Comparison of ENCODE assay signal across 8 cellular contexts in the genomic region with DNA sequence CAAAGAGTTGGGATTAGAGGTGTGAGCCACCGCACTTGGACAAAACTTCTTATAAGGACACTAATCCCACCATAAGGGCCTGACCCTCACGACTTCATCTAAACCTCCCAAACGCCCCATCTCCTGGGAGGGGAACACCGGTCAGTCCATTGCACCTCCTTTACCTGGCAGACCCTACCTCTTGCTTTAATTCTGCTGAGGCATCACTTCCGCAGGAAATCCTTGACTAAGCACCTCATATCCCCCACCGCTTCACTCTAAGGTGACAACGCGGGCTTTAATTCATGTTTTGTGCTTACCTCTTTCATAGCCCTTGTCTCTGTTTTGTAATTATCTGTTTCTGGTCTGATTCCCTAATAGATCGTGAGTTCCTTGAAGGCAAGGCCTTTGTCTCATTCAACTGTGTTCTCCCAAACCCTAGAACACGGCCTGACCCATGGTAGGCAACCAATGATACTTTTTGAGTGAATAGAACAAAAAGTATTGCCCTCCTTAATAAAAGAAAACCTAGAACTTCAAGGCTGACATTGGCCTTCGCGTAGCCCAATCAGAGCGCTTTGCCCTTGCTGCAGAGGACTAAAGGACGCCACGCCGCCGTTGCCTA. TPM values are rescaled to one million over a fixed set of nuclear protein-coding genes. Genes with fewer than 3 reads are reported as not detected.
DNase-seq lines count a peak whose midpoint lies in the region; ATAC-seq and TF ChIP-seq lines count a peak whose summit lies in the region.

No MANE protein-coding gene starts in this region.

- peaks cover 9% of the 10 kb centered on the region for H3K27me3 ChIP-seq in left ventricle myocardium inferior (ENCODE audit: low read depth)
- no peaks in the 10 kb centered on the region for H3K27me3 ChIP-seq in mucosa of stomach (ENCODE audit: control insufficient read depth, insufficient read depth, low read length)
- peaks cover 5% of the 10 kb centered on the region for H3K27me3 ChIP-seq in transverse colon

- peak overlapping the region; percentile 99 for H3K4me3 ChIP-seq in left ventricle myocardium inferior
- peak overlapping the region; percentile 77 for H3K4me3 ChIP-seq in mucosa of stomach (ENCODE audit: low read length)
- no peak overlapping the region for H3K4me3 ChIP-seq in transverse colon

- H3K27ac Mint-ChIP-seq in activated naive CD8-positive, alpha-beta T cell treated with anti-CD3 and anti-CD28 coated beads for 36 hours: no peak overlapping the region

- DNase-seq in left ventricle myocardium inferior (no peak), cardiac septum (ENCODE audit: low spot score) (no peak), transverse colon (no peak), T1000 (lab: John Stamatoyannopoulos, UW) (no peak), pons (ENCODE audit: low spot score) (no peak)
- DNase-seq in activated naive CD8-positive, alpha-beta T cell treated with anti-CD3 and anti-CD28 coated beads for 36 hours: no peak

- H3K9me3 ChIP-seq in left ventricle myocardium inferior (replicated peaks) (no peaks in the 10 kb centered on the region), mucosa of stomach (ENCODE audit: control insufficient read depth, low read length) (no peaks in the 10 kb centered on the region), transverse colon (no peaks in the 10 kb centered on the region)

- H3K4me1 ChIP-seq in left ventricle myocardium inferior: peaks cover 32% of the 10 kb centered on the region
- H3K4me1 ChIP-seq in mucosa of stomach (ENCODE audit: control insufficient read depth, insufficient read depth, low read length): peaks cover 10% of the 10 kb centered on the region
- peaks cover 6 to 13% (median 10%) of the 10 kb centered on the region in 4 donors for H3K4me1 ChIP-seq in transverse colon

- H3K36me3 ChIP-seq in left ventricle myocardium inferior (no peaks in the 10 kb centered on the region), mucosa of stomach (ENCODE audit: control insufficient read depth, insufficient read depth, low read length) (no peaks in the 10 kb centered on the region), transverse colon (no peaks in the 10 kb centered on the region)

- intact Hi-C loops in left ventricle myocardium inferior (cut with micrococcal nuclease) (no loop called here), cardiac septum (cut with DNase I) (loop anchor here (1.0 to 5.0 kb wide), 3 partner anchors 35 to 120 kb away; partner anchors contain the start of gene ATP6V0E2), transverse colon (cut with DNase I; ENCODE audit: low total_unique reads) (no loop called here)

- no peaks in the 10 kb centered on the region for H3K9me3 Mint-ChIP-seq in activated naive CD8-positive, alpha-beta T cell treated with anti-CD3 and anti-CD28 coated beads for 36 hours

- TF ChIP-seq EP300 in transverse colon (IDR thresholded peaks at IDR 0.05; ENCODE audit: low read depth): no peak

- in situ Hi-C loops in transverse colon (cut with MboI; ENCODE audit: low pct_ligation_motif_present in 1 of 4, low pct_unique_long_range_greater_than_20kb in 1 of 4, low sequenced_read_pairs in 3 of 4): no loop called here

- H3K4me3 Mint-ChIP-seq in activated naive CD8-positive, alpha-beta T cell treated with anti-CD3 and anti-CD28 coated beads for 36 hours: peak overlapping the region; percentile 30

- peaks cover 17% of the 10 kb centered on the region for H3K4me1 Mint-ChIP-seq in activated naive CD8-positive, alpha-beta T cell treated with anti-CD3 and anti-CD28 coated beads for 36 hours

- peaks cover 4% of the 10 kb centered on the region for H3K36me3 Mint-ChIP-seq in activated naive CD8-positive, alpha-beta T cell treated with anti-CD3 and anti-CD28 coated beads for 36 hours

- WGBS in transverse colon (ENCODE audit: low coverage in 1 of 2), 2 donors: 42 to 100% methylated on average over 1 to 16 of the region's 17 CpGs

- TF ChIP-seq POLR2A in transverse colon (IDR thresholded peaks at IDR 0.05): no peak

- no peaks in the 10 kb centered on the region for H3K27me3 Mint-ChIP-seq in activated naive CD8-positive, alpha-beta T cell treated with anti-CD3 and anti-CD28 coated beads for 36 hours

- no peak overlapping the region for H3K9ac ChIP-seq in mucosa of stomach (ENCODE audit: low read length)

- H3K27ac ChIP-seq in left ventricle myocardium inferior (replicated peaks) (peak overlapping the region; percentile 95), transverse colon (peak overlapping the region in 3 of 4 donors; percentile 26 to 55 (median 52))

- no peak for ATAC-seq in activated CD4-positive, CD25-positive, alpha-beta regulatory T cell treated with anti-CD3 and anti-CD28 coated beads, Interleukin-2, amount 50 U/mL, for 24 hours

- TF ChIP-seq CTCF in left ventricle myocardium inferior (IDR thresholded peaks at IDR 0.05; ENCODE audit: borderline replicate concordance) (no peak), transverse colon (IDR thresholded peaks at IDR 0.05) (no peak)

RNA-seq across cellular contexts. Expression of gene ZNF862, which starts 0.5 kb away (rescaled TPM):
- total RNA-seq in left ventricle myocardium inferior (10.4 TPM), cardiac septum (12.8 TPM), transverse colon (10 to 100 TPM; 12.7 to 23.5 (median 17.6) TPM)
- 1 to 10 TPM; 5.9 to 7.0 TPM for total RNA-seq in activated naive CD8-positive, alpha-beta T cell treated with anti-CD3 and anti-CD28 coated beads for 36 hours

RNA-seq across cellular contexts. Expression of gene ATP6V0E2, which starts 36.0 kb away (rescaled TPM):
- total RNA-seq in left ventricle myocardium inferior (120 TPM), cardiac septum (80.2 TPM), transverse colon (10 to 100 TPM in 3 of 4 donors, 1 to 10 TPM in 1; 1.9 to 56.7 (median 28.4) TPM)
- total RNA-seq in activated naive CD8-positive, alpha-beta T cell treated with anti-CD3 and anti-CD28 coated beads for 36 hours: 10 to 100 TPM; 59.2 to 64.0 TPM

Comparison
In these comparisons a context has a peak if more than half of its experiments do, and no peak if none do; other contexts are left out.
1. H3K4me3 ChIP-seq: peak in left ventricle myocardium inferior (single experiment) and mucosa of stomach (single experiment); none in transverse colon (0 of 4).